ENCODE assay signal across 8 cellular contexts in genomic region chr1:64743954-64744491, GRCh38. TPM values are rescaled to one million over a fixed set of nuclear protein-coding genes. Genes with fewer than 3 reads are reported as not detected.
A peak's percentile ranks its signal among the peaks of the same experiment; 100 is the strongest.
DNase-seq lines count a peak whose midpoint lies in the region; ATAC-seq and TF ChIP-seq lines count a peak whose summit lies in the region.

No MANE protein-coding gene starts in this region.

- H3K14ac ChIP-seq in H9 (ENCODE audit: insufficient read depth, low read length) (no peak overlapping the region), mesenchymal stem cell (ENCODE audit: low read length in 2 of 2) (no peak overlapping the region)

- H2BK12ac ChIP-seq in H9 (ENCODE audit: insufficient read length, low read depth, low read length) (no peak overlapping the region), mesenchymal stem cell (ENCODE audit: low read length in 2 of 2) (no peak overlapping the region)

- H3K27ac ChIP-seq in H9 (ENCODE audit: insufficient read length, low read depth, low read length) (no peak overlapping the region), brain microvascular endothelial cell (no peak overlapping the region), mesenchymal stem cell (ENCODE audit: low read length, poor library complexity, severe bottlenecking) (no peak overlapping the region)

- no peaks in the 10 kb centered on the region for H4K20me1 ChIP-seq in H9 (ENCODE audit: control insufficient read depth, insufficient read depth, insufficient read length)

- TF ChIP-seq CTCF in H9 (conservative IDR thresholded peaks at IDR 0.05) (no peak), brain microvascular endothelial cell (IDR thresholded peaks at IDR 0.05; ENCODE audit: low read depth, low read length, missing control alignments) (no peak)

- H2BK20ac ChIP-seq in H9 (ENCODE audit: low read depth, low read length, poor library complexity, severe bottlenecking): no peak overlapping the region

- peak overlapping the region in 1 of 3 experiments; percentile 80; a peak in 1 of 7 replicates for H3K27ac Mint-ChIP-seq in H9

- H3K79me1 ChIP-seq in H9 (ENCODE audit: insufficient read depth, low read depth, low read length, poor library complexity, severe bottlenecking) (no peaks in the 10 kb centered on the region), mesenchymal stem cell (replicated peaks; ENCODE audit: low read length, poor library complexity, severe bottlenecking) (peaks cover 4% of the 10 kb centered on the region)

- H3K23ac ChIP-seq in H9 (ENCODE audit: insufficient read length, low read depth, low read length) (no peak overlapping the region), mesenchymal stem cell (ENCODE audit: low read length in 2 of 2) (no peak overlapping the region)

- no peak overlapping the region for H4K5ac ChIP-seq in H9 (ENCODE audit: insufficient read length, low read depth, low read length)

- H3K9ac ChIP-seq in H9 (ENCODE audit: extremely low read depth, insufficient read length, low read length) (no peak overlapping the region), mesenchymal stem cell (ENCODE audit: low read length) (peak overlapping the region; percentile 10)

- ATAC-seq in HG03378 (IDR thresholded peaks at IDR 0.05; ENCODE audit: unreplicated experiment) (no peak), GM21786 (IDR thresholded peaks at IDR 0.05; ENCODE audit: unreplicated experiment) (no peak)

- H3K4ac ChIP-seq in H9 (ENCODE audit: low read depth, low read length) (no peak overlapping the region), mesenchymal stem cell (ENCODE audit: low read depth in 1 of 2, low read length in 2 of 2) (no peak overlapping the region)

- no peaks in the 10 kb centered on the region for H3K36me3 ChIP-seq in brain microvascular endothelial cell (replicated peaks)
- H3K36me3 ChIP-seq in mesenchymal stem cell (ENCODE audit: control insufficient read depth in 1 of 2, insufficient read depth in 2 of 2, low read depth in 1 of 2, low read length in 2 of 2): no peaks in the 10 kb centered on the region

- no peak overlapping the region for H3K18ac ChIP-seq in H9 (ENCODE audit: insufficient read length, low read depth, low read length)
- no peak overlapping the region for H3K18ac ChIP-seq in mesenchymal stem cell (ENCODE audit: low read depth in 1 of 2, low read length in 2 of 2)

- H3K4me3 ChIP-seq in brain microvascular endothelial cell (ENCODE audit: low read depth, low read length): peak overlapping the region; percentile 75
- peak overlapping the region in 1 of 2 experiments; percentile 76 for H3K4me3 ChIP-seq in mesenchymal stem cell (ENCODE audit: insufficient read depth in 1 of 2, low read depth in 1 of 2, low read length in 2 of 2)

- H3K23me2 ChIP-seq in H9 (ENCODE audit: insufficient read length, low read depth, low read length, poor library complexity, severe bottlenecking): peaks cover 7% of the 10 kb centered on the region

- H3K4me2 ChIP-seq in H9 (ENCODE audit: insufficient read depth, insufficient read length, low read length) (peak overlapping the region; percentile 39), mesenchymal stem cell (ENCODE audit: low read length, poor library complexity, severe bottlenecking) (peak overlapping the region; percentile 97)

- H3K79me2 ChIP-seq in H9 (ENCODE audit: insufficient read depth, low read length): no peaks in the 10 kb centered on the region; the same call in 1 of the 2 replicates

- no peak overlapping the region for H2AK5ac ChIP-seq in H9 (ENCODE audit: insufficient read length, low read length)
- H2AK5ac ChIP-seq in mesenchymal stem cell (ENCODE audit: low read length, severe bottlenecking): no peak overlapping the region

- H2BK15ac ChIP-seq in H9 (ENCODE audit: low read depth, low read length): no peak overlapping the region
- H2BK15ac ChIP-seq in mesenchymal stem cell (ENCODE audit: low read depth, poor library complexity, severe bottlenecking): no peak overlapping the region

- H3K9me3 Mint-ChIP-seq in H9: no peaks in the 10 kb centered on the region

- no peak overlapping the region for H2AFZ ChIP-seq in H9 (ENCODE audit: low read length)
- peak overlapping the region; percentile 93 for H2AFZ ChIP-seq in mesenchymal stem cell (ENCODE audit: low read depth, low read length)

- H3K4me1 Mint-ChIP-seq in H9: peaks cover 17 to 22% of the 10 kb centered on the region in 2 experiments

- in situ Hi-C loops in ACHN (cut with HindIII; ENCODE audit: low pct_ligation_motif_present, low pct_unique_long_range_greater_than_20kb, low sequenced_read_pairs) (no loop called here), brain microvascular endothelial cell (cut with HindIII; ENCODE audit: low pct_ligation_motif_present, low sequenced_read_pairs) (no loop called here)

- DNase-seq in ACHN: peak; percentile 0
- no peak for DNase-seq in H9
- no peak for DNase-seq in brain microvascular endothelial cell
- DNase-seq in mesenchymal stem cell: no peak
- DNase-seq in SIG-M5 treated with dmso at 0.1 percent for 504 hours (lab: John Stamatoyannopoulos, UW; ENCODE audit: unreplicated experiment): no peak
- no peak for DNase-seq in NCI-H2107 (lab: John Stamatoyannopoulos, UW)

- peaks cover 32% of the 10 kb centered on the region for H3K27me3 Mint-ChIP-seq in H9 (ENCODE audit: low read depth)

- peak overlapping the region; percentile 71 to 88 for H3K4me3 Mint-ChIP-seq in H9

- no peak overlapping the region for H4K8ac ChIP-seq in H9 (replicated peaks; ENCODE audit: insufficient read length, low read depth, low read length)
- H4K8ac ChIP-seq in mesenchymal stem cell (ENCODE audit: low read length): no peak overlapping the region

- H3K9me3 ChIP-seq in H9 (ENCODE audit: control insufficient read depth, low read depth, low read length) (no peaks in the 10 kb centered on the region), mesenchymal stem cell (ENCODE audit: control insufficient read depth, low read length) (no peaks in the 10 kb centered on the region)

- H3K27me3 ChIP-seq in H9 (ENCODE audit: insufficient read depth, low read length): no peaks in the 10 kb centered on the region
- H3K27me3 ChIP-seq in brain microvascular endothelial cell (replicated peaks): no peaks in the 10 kb centered on the region
- peaks cover 0 to 4% of the 10 kb centered on the region in 2 experiments for H3K27me3 ChIP-seq in mesenchymal stem cell (ENCODE audit: control insufficient read depth in 1 of 2, insufficient read depth in 1 of 2, low read length in 2 of 2)

- H3K36me3 Mint-ChIP-seq in H9 (ENCODE audit: insufficient read depth in 1 of 3, low read depth in 3 of 3): no peaks in the 10 kb centered on the region

- no CpG with 5 or more reads among the region's 4 CpGs for WGBS in H9 (ENCODE audit: extremely low coverage, insufficient read length, low lambda C conversion rate)
- 64% methylated on average over 4 of the region's 4 CpGs for WGBS in mesenchymal stem cell

- no peak overlapping the region for H4K91ac ChIP-seq in H9 (ENCODE audit: insufficient read length, low read depth, low read length)
- H4K91ac ChIP-seq in mesenchymal stem cell (ENCODE audit: low read length): no peak overlapping the region

- H3T11ph ChIP-seq in H9 (ENCODE audit: low read length): no peak overlapping the region

- no peak overlapping the region for H3K56ac ChIP-seq in H9 (ENCODE audit: insufficient read length, low read depth, low read length)

- no peak overlapping the region for H2BK120ac ChIP-seq in H9 (ENCODE audit: low read depth, low read length, poor library complexity, severe bottlenecking)
- no peak overlapping the region for H2BK120ac ChIP-seq in mesenchymal stem cell (ENCODE audit: low read depth, low read length)

- H3K4me1 ChIP-seq in H9 (ENCODE audit: insufficient read depth, low read length) (peaks cover 2% of the 10 kb centered on the region; the same call in 1 of the 2 replicates), mesenchymal stem cell (ENCODE audit: control insufficient read depth, insufficient read depth, low read depth, low read length) (peaks cover 2% of the 10 kb centered on the region)

- H2BK5ac ChIP-seq in H9 (ENCODE audit: insufficient read length, low read length) (no peak overlapping the region), mesenchymal stem cell (ENCODE audit: low read depth, low read length, poor library complexity, severe bottlenecking) (no peak overlapping the region)

RNA-seq across cellular contexts. Expression of gene RAVER2, which starts 0.9 kb away (rescaled TPM):
- 13.3 and 13.6 TPM in 2 replicates for total RNA-seq in H9 (2021)
- 6.4 TPM for polyA plus RNA-seq in mesenchymal stem cell (2013, experiment 1 of 2)
- polyA plus RNA-seq in mesenchymal stem cell (2013, experiment 2 of 2): 6.5 TPM
